In genomic region chr19:41263850-41264580, GRCh38 we compare ENCODE assay signal across 8 cellular contexts. TPM values are rescaled to one million over a fixed set of nuclear protein-coding genes. Genes with fewer than 3 reads are reported as not detected.
DNase-seq lines count a peak whose midpoint lies in the region; ATAC-seq and TF ChIP-seq lines count a peak whose summit lies in the region.

HNRNPUL1 (plus strand) TSS chr19:41264372; CDS start chr19:41264504, 132 bp downstream.

- peak within 1 kb of the TSS; percentile 99 for H3K4ac ChIP-seq in H9 (ENCODE audit: low read depth, low read length)

- H3K56ac ChIP-seq in H9 (ENCODE audit: insufficient read length, low read depth, low read length): peak within 1 kb of the TSS; percentile 89

- H3K36me3 ChIP-seq in MG63: peaks cover 75% of the 10 kb centered on the region

- H4K8ac ChIP-seq in H9 (replicated peaks; ENCODE audit: insufficient read length, low read depth, low read length): no peak within 1 kb of the TSS

- peaks cover 30% of the 10 kb centered on the region in 2 experiments for H3K4me1 Mint-ChIP-seq in H9
- peaks cover 45 to 46% of the 10 kb centered on the region in 2 donors for H3K4me1 Mint-ChIP-seq in natural killer cell treated with Interleukin-12 subunit alpha and Interleukin-12 subunit beta and Interleukin-15 and Interleukin-18, amount 100 ng/mL, for 72 hours (ENCODE audit: low read depth in 2 of 2)

- H3K4me3 ChIP-seq in MG63 (peak within 1 kb of the TSS; percentile 93), fibroblast of pulmonary artery (replicated peaks; ENCODE audit: low read depth, low read length) (peak within 1 kb of the TSS; percentile 89)

- peak within 1 kb of the TSS; percentile 95 for H3K18ac ChIP-seq in H9 (ENCODE audit: insufficient read length, low read depth, low read length)

- peak within 1 kb of the TSS; percentile 99 to 100 for H3K4me3 Mint-ChIP-seq in H9
- peak within 1 kb of the TSS; percentile 95 for H3K4me3 Mint-ChIP-seq in natural killer cell treated with Interleukin-12 subunit alpha and Interleukin-12 subunit beta and Interleukin-15 and Interleukin-18, amount 100 ng/mL, for 72 hours

- H2BK12ac ChIP-seq in H9 (ENCODE audit: insufficient read length, low read depth, low read length): peak within 1 kb of the TSS; percentile 42

- peaks cover 6% of the 10 kb centered on the region for H3K79me1 ChIP-seq in H9 (ENCODE audit: insufficient read depth, low read depth, low read length, poor library complexity, severe bottlenecking)

- H3K4me2 ChIP-seq in H9 (ENCODE audit: insufficient read depth, insufficient read length, low read length): peak within 1 kb of the TSS; percentile 95

- H3K9ac ChIP-seq in H9 (ENCODE audit: extremely low read depth, insufficient read length, low read length): peak within 1 kb of the TSS; percentile 94

- peak within 1 kb of the TSS; percentile 98 for H3K27ac ChIP-seq in H9 (ENCODE audit: insufficient read length, low read depth, low read length)

- H4K20me1 ChIP-seq in H9 (ENCODE audit: control insufficient read depth, insufficient read depth, insufficient read length): no peaks in the 10 kb centered on the region

- H4K5ac ChIP-seq in H9 (ENCODE audit: insufficient read length, low read depth, low read length): peak within 1 kb of the TSS; percentile 73

- in situ Hi-C loops in G401 (cut with HindIII; ENCODE audit: low sequenced_read_pairs): no loop called here

- H2BK5ac ChIP-seq in H9 (ENCODE audit: insufficient read length, low read length): peak within 1 kb of the TSS; percentile 92

- no peaks in the 10 kb centered on the region for H3K27me3 ChIP-seq in H9 (ENCODE audit: insufficient read depth, low read length)
- H3K27me3 ChIP-seq in MG63: no peaks in the 10 kb centered on the region

- H2AK5ac ChIP-seq in H9 (ENCODE audit: insufficient read length, low read length): no peak within 1 kb of the TSS

- H2BK15ac ChIP-seq in H9 (ENCODE audit: low read depth, low read length): no peak within 1 kb of the TSS; the same call in 1 of the 2 replicates

- H2BK20ac ChIP-seq in H9 (ENCODE audit: low read depth, low read length, poor library complexity, severe bottlenecking): no peak within 1 kb of the TSS

- ATAC-seq in natural killer cell treated with Interleukin-12 subunit alpha and Interleukin-12 subunit beta and Interleukin-15 and Interleukin-18, amount 100 ng/mL, for 72 hours: peak; percentile 87 to 91
- ATAC-seq in stimulated activated naive CD8-positive, alpha-beta T cell treated with anti-CD3 and anti-CD28 coated beads, Interleukin-15, Interleukin-2, amounts not matched to agents 100 U/mL and 50 U/mL, for 24 hours: peak; percentile 75

- DNase-seq in G401 (ENCODE audit: low spot score) (peak; percentile 100), H9 (peak; percentile 99), MG63 (peak; percentile 99), SHP77 treated with DMSO at 0.1 percent for 48 hours (lab: John Stamatoyannopoulos, UW) (peak; percentile 99), fibroblast of pulmonary artery (ENCODE audit: low read depth) (peak; percentile 100)
- peak; percentile 99 for DNase-seq in activated effector memory CD4-positive, alpha-beta T cell treated with anti-CD3 and anti-CD28 coated beads, Interleukin-2, amount 50 U/mL, for 16 hours
- DNase-seq in natural killer cell treated with Interleukin-12 subunit alpha and Interleukin-12 subunit beta and Interleukin-15 and Interleukin-18, amount 100 ng/mL, for 72 hours (ENCODE audit: low spot score): peak; percentile 99
- peak; percentile 99 for DNase-seq in stimulated activated naive CD8-positive, alpha-beta T cell treated with anti-CD3 and anti-CD28 coated beads, Interleukin-15, Interleukin-2, amounts not matched to agents 100 U/mL and 50 U/mL, for 24 hours

- TF ChIP-seq CTCF in H9 (conservative IDR thresholded peaks at IDR 0.05): peak; percentile 50
- TF ChIP-seq CTCF in fibroblast of pulmonary artery (IDR thresholded peaks at IDR 0.05; ENCODE audit: low read length, missing control alignments): peak; percentile 4

- peaks cover 18% of the 10 kb centered on the region for H3K23me2 ChIP-seq in H9 (ENCODE audit: insufficient read length, low read depth, low read length, poor library complexity, severe bottlenecking)

- peaks cover 28% of the 10 kb centered on the region for H3K79me2 ChIP-seq in H9 (ENCODE audit: insufficient read depth, low read length)

- no peaks in the 10 kb centered on the region for H3K4me1 ChIP-seq in H9 (ENCODE audit: insufficient read depth, low read length)

- H3K36me3 Mint-ChIP-seq in H9 (ENCODE audit: insufficient read depth in 1 of 3, low read depth in 3 of 3): peaks cover 19 to 55% (median 43%) of the 10 kb centered on the region in 3 experiments
- peaks cover 15% of the 10 kb centered on the region for H3K36me3 Mint-ChIP-seq in natural killer cell treated with Interleukin-12 subunit alpha and Interleukin-12 subunit beta and Interleukin-15 and Interleukin-18, amount 100 ng/mL, for 72 hours

- peak within 1 kb of the TSS; percentile 83 for H2BK120ac ChIP-seq in H9 (ENCODE audit: low read depth, low read length, poor library complexity, severe bottlenecking)

- H3K14ac ChIP-seq in H9 (ENCODE audit: insufficient read depth, low read length): peak within 1 kb of the TSS; percentile 99

- peaks cover 0 to 4% of the 10 kb centered on the region in 2 experiments; a peak in 2 of 5 replicates for H3K9me3 Mint-ChIP-seq in H9
- no peaks in the 10 kb centered on the region for H3K9me3 Mint-ChIP-seq in natural killer cell treated with Interleukin-12 subunit alpha and Interleukin-12 subunit beta and Interleukin-15 and Interleukin-18, amount 100 ng/mL, for 72 hours

- WGBS in H9 (ENCODE audit: extremely low coverage, insufficient read length, low lambda C conversion rate): no CpG with 5 or more reads among the region's 55 CpGs

- H3K23ac ChIP-seq in H9 (ENCODE audit: insufficient read length, low read depth, low read length): no peak within 1 kb of the TSS

- peak within 1 kb of the TSS; percentile 99 to 100 (median 100) for H3K27ac Mint-ChIP-seq in H9
- peak within 1 kb of the TSS; percentile 98 for H3K27ac Mint-ChIP-seq in natural killer cell treated with Interleukin-12 subunit alpha and Interleukin-12 subunit beta and Interleukin-15 and Interleukin-18, amount 100 ng/mL, for 72 hours

- peak within 1 kb of the TSS; percentile 100 for H4K91ac ChIP-seq in H9 (ENCODE audit: insufficient read length, low read depth, low read length)

- H3T11ph ChIP-seq in H9 (ENCODE audit: low read length): peak within 1 kb of the TSS; percentile 78

- H3K9me3 ChIP-seq in H9 (ENCODE audit: control insufficient read depth, low read depth, low read length): no peaks in the 10 kb centered on the region
- no peaks in the 10 kb centered on the region for H3K9me3 ChIP-seq in MG63

- no peak within 1 kb of the TSS for H2AFZ ChIP-seq in H9 (ENCODE audit: low read length)

- peaks cover 1% of the 10 kb centered on the region; the same call in 1 of the 2 replicates for H3K27me3 Mint-ChIP-seq in H9 (ENCODE audit: low read depth)
- no peaks in the 10 kb centered on the region for H3K27me3 Mint-ChIP-seq in natural killer cell treated with Interleukin-12 subunit alpha and Interleukin-12 subunit beta and Interleukin-15 and Interleukin-18, amount 100 ng/mL, for 72 hours

RNA-seq across cellular contexts. Expression of gene HNRNPUL1, which starts in this region (rescaled TPM):
- 85.0 and 116 TPM in 2 replicates for total RNA-seq in G401 (2014; rRNA removed; shearing (Covaris generic))
- total RNA-seq in H9 (2021): 309 and 315 TPM in 2 replicates
- 149 and 151 TPM in 2 replicates for total RNA-seq in MG63 (2014; rRNA removed; shearing (Covaris generic); ENCODE audit: low replicate concordance)
- 100 to 1,000 TPM; 248 to 319 TPM for total RNA-seq in natural killer cell treated with Interleukin-12 subunit alpha and Interleukin-12 subunit beta and Interleukin-15 and Interleukin-18, amount 100 ng/mL, for 72 hours

Comparison
In these comparisons a context has a peak if more than half of its experiments do, and no peak if none do; other contexts are left out.
1. Peak in every context shown above with its lines: DNase-seq, ATAC-seq, H3K4me3 ChIP-seq and H3K27ac ChIP-seq.